Comparison of ENCODE assay signal across 8 cellular contexts in genomic region chr12:56188116-56188785, GRCh38. TPM values are rescaled to one million over a fixed set of nuclear protein-coding genes. Genes with fewer than 3 reads are reported as not detected.
DNase-seq lines count a peak whose midpoint lies in the region; ATAC-seq, FAIRE-seq and TF ChIP-seq lines count a peak whose summit lies in the region.

No MANE protein-coding gene starts in this region.

- POLR2A ChIA-PET in PC-3 (lab: Charles Lee; ENCODE audit: unreplicated experiment): no interaction called here

- no peak for FAIRE-seq in pancreas (lab: Jason Lieb, UNC)

- H3K27me3 ChIP-seq in PC-3 (ENCODE audit: low read length) (no peaks in the 10 kb centered on the region), pancreas (no peaks in the 10 kb centered on the region)

- no TSS peak for BruUV-seq in PC-3 (replicated peaks; lab: Mats Ljungman, UMichigan)

- WGBS in pancreas, 2 donors: 6 to 8% methylated on average over 10 of the region's 10 CpGs

- peaks cover 30% of the 10 kb centered on the region for H3K79me2 ChIP-seq in PC-3 (ENCODE audit: low read length)

- H3K36me3 ChIP-seq in PC-3 (ENCODE audit: low read depth, low read length) (peaks cover 18% of the 10 kb centered on the region), pancreas (peaks cover 0 to 20% (median 3%) of the 10 kb centered on the region in 3 donors)

- no peaks in the 10 kb centered on the region for H3F3A ChIP-seq in PC-3 (ENCODE audit: low read length, unreplicated experiment)

- ATAC-seq in PC-3: no peak
- ATAC-seq in pancreas: no peak
- ATAC-seq in GM19324 (IDR thresholded peaks at IDR 0.05; ENCODE audit: low FRiP score, unreplicated experiment): no peak
- no peak for ATAC-seq in HG03135 (IDR thresholded peaks at IDR 0.05; ENCODE audit: unreplicated experiment)
- no peak for ATAC-seq in GM21423 (IDR thresholded peaks at IDR 0.05; ENCODE audit: unreplicated experiment)

- H3K9ac ChIP-seq in PC-3 (ENCODE audit: low read length): peak overlapping the region; percentile 75

- H3K4me3 ChIP-seq in GM12875 (ENCODE audit: low read depth, low read length) (peak overlapping the region; percentile 81), PC-3 (ENCODE audit: low read length) (peak overlapping the region; percentile 94), epithelial cell of esophagus (ENCODE audit: low read length) (peak overlapping the region; percentile 84), pancreas (peak overlapping the region; percentile 69 to 91 (median 78))

- peak overlapping the region; percentile 86 for H3K4me2 ChIP-seq in PC-3 (ENCODE audit: low read length)

- no peak overlapping the region for H3K27ac ChIP-seq in PC-3 (ENCODE audit: low read length)
- H3K27ac ChIP-seq in pancreas: peak overlapping the region in 3 of 4 donors; percentile 60 to 78 (median 69)

- peak overlapping the region; percentile 76 for H2AFZ ChIP-seq in PC-3 (ENCODE audit: low read length)

- TF ChIP-seq CTCF in GM12875 (IDR thresholded peaks at IDR 0.05; ENCODE audit: borderline replicate concordance, insufficient read depth, low read depth, low read length) (no peak), PC-3 (conservative IDR thresholded peaks at IDR 0.05; ENCODE audit: low read depth, low read length) (no peak), epithelial cell of esophagus (IDR thresholded peaks at IDR 0.05; ENCODE audit: insufficient read depth, low read depth, low read length, missing control alignments) (no peak), pancreas (IDR thresholded peaks at IDR 0.05) (no peak)

- CTCF ChIA-PET in PC-3 (lab: Charles Lee): interaction anchor here (0.6 to 2.6 kb wide), 4 partner anchors 30 to 125 kb away, joined by 3 to 17 read pairs (median 5); partner anchors contain the start of genes ESYT1 and MYL6

- H3K9me3 ChIP-seq in PC-3 (ENCODE audit: low read length) (no peaks in the 10 kb centered on the region), pancreas (no peaks in the 10 kb centered on the region)

- intact Hi-C loops in PC-3 (cut with micrococcal nuclease) (loop anchor here (2.0 kb wide), 2 partner anchors 29 to 61 kb away; partner anchors contain the start of gene MYL6), pancreas (cut with DNase I) (loop anchor here in 2 of 3 donors (2.0 to 5.0 kb wide), 2 partner anchors 61 to 66 kb away; no protein-coding TSS in a partner anchor)

- H3K9me2 ChIP-seq in PC-3 (replicated peaks; ENCODE audit: low read length): no peaks in the 10 kb centered on the region

- H3K4me1 ChIP-seq in PC-3 (ENCODE audit: insufficient read depth, low read length): peaks cover 21% of the 10 kb centered on the region
- peaks cover 5 to 12% (median 10%) of the 10 kb centered on the region in 3 donors for H3K4me1 ChIP-seq in pancreas

- no peak for DNase-seq in PC-3
- no peak for DNase-seq in epithelial cell of esophagus (ENCODE audit: low read depth)
- no peak for DNase-seq in pancreas
- no peak for DNase-seq in hippocampal formation (lab: John Stamatoyannopoulos, UW)

- no peaks in the 10 kb centered on the region for H4K20me1 ChIP-seq in PC-3 (ENCODE audit: low read length)

RNA-seq across cellular contexts. Expression of gene SMARCC2, which starts 1.0 kb away (rescaled TPM):
- 38.4 and 39.4 TPM in 2 replicates for total RNA-seq in PC-3 (2014; rRNA removed)
- total RNA-seq in pancreas: 10 to 100 TPM; 26.3 to 64.5 (median 38.2) TPM
- polyA plus RNA-seq in pancreas: 10 to 100 TPM; 33.1 to 42.2 TPM

RNA-seq across cellular contexts. Expression of gene MYL6, which starts 30.1 kb away (rescaled TPM):
- 1,385 and 1,597 TPM in 2 replicates for total RNA-seq in PC-3 (2014; rRNA removed)
- 100 to 1,000 TPM; 270 to 669 (median 431) TPM for total RNA-seq in pancreas
- 1,000 to 10,000 TPM in 1 of 2 donors, 100 to 1,000 TPM in 1; 887 to 1,217 TPM for polyA plus RNA-seq in pancreas

RNA-seq across cellular contexts. Expression of gene RNF41, which starts 33.5 kb away (rescaled TPM):
- total RNA-seq in PC-3 (2014; rRNA removed) (43.9 and 52.1 TPM in 2 replicates), pancreas (10 to 100 TPM; 11.6 to 21.9 (median 16.7) TPM)
- polyA plus RNA-seq in pancreas: 10 to 100 TPM in 1 of 2 donors, 1 to 10 TPM in 1; 6.8 to 16.2 TPM

RNA-seq across cellular contexts. Expression of gene MYL6B, which starts 35.9 kb away (rescaled TPM):
- total RNA-seq in PC-3 (2014; rRNA removed) (153 and 178 TPM in 2 replicates), pancreas (10 to 100 TPM in 5 of 6 donors, 1 to 10 TPM in 1; 6.7 to 18.2 (median 14.7) TPM)
- 10 to 100 TPM; 39.3 to 65.9 TPM for polyA plus RNA-seq in pancreas

RNA-seq across cellular contexts. Expression of gene NABP2, which starts 35.9 kb away (rescaled TPM):
- total RNA-seq in PC-3 (2014; rRNA removed) (91.6 and 98.6 TPM in 2 replicates), pancreas (10 to 100 TPM; 14.3 to 23.6 (median 18.3) TPM)
- 10 to 100 TPM; 14.1 to 17.9 TPM for polyA plus RNA-seq in pancreas
